9 cellular contexts compared by ENCODE assay signal in the genomic region with DNA sequence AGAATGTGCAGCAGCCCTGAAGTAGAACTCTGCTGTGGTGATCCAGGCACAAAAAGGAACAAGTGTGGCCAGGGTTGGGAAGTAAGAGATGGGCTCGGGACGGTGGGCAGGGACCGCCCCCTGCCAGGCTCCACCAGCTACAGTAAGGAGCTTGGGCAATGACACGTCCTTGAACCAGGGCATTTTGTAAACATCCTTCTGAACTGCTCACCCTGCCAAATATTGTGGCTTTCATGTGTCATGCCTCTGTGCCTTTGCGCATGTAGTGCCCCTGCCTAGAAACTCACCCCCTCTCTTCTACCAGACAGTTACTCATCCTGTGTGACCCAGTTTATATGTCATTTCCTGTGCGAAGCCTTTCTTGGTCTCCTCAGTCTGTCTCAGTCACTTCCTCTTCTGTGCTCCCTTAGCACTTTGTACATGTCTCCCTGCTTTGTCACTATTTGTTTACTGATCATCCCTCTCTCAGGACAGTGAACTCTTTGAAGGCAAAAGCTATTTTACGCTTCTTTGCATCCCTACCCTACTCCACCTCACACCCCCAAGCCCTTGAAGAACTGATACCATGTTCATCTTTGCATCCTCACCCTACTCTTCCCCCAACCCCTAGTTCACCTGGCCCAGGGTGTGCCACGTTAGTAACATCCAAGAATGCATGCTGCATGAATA.
DNase-seq lines count a peak whose midpoint lies in the region; ATAC-seq, FAIRE-seq and TF ChIP-seq lines count a peak whose summit lies in the region.
"Had no signal": no experiment of that assay in that cellular context is flagged by ENCODE, and none has a peak within 500 bp of the region (broad histone marks: within the 10 kb centered on the region; RNA-seq: fewer than 3 reads in every experiment).

No MANE protein-coding gene starts in this region.

- WGBS in right lobe of liver (ENCODE audit: insufficient coverage, low coverage, low lambda C conversion rate, missing lambda C conversion rate), result 14% methylated on average over 7 of the region's 8 CpGs
- 75 to 76% (median 75%) methylated on average over 8 of the region's 8 CpGs for WGBS in ovary, 3 donors

- H3K27me3 ChIP-seq in adipocyte (replicated peaks; ENCODE audit: control insufficient read depth, insufficient read depth, low read length) (no peaks in the 10 kb centered on the region), right lobe of liver (no peaks in the 10 kb centered on the region), ovary (no peaks in the 10 kb centered on the region)

- H3K9me3 ChIP-seq in adipocyte (ENCODE audit: control insufficient read depth, low read length), result no peaks in the 10 kb centered on the region
- no peaks in the 10 kb centered on the region for H3K9me3 ChIP-seq in right lobe of liver
- H3K9me3 ChIP-seq in ovary, result no peaks in the 10 kb centered on the region

- DNase-seq in A172 (ENCODE audit: low spot score), result peak; percentile 93
- peak; percentile 55 for DNase-seq in GM19239 (ENCODE audit: insufficient read length, low spot score)
- DNase-seq in T-helper 1 cell, result peak; percentile 69 to 95 (median 80)
- peak; percentile 58 for DNase-seq in adipocyte (ENCODE audit: low read depth)
- peak in 1 of 3 donors; percentile 56 for DNase-seq in right lobe of liver
- peak; percentile 23 to 46 for DNase-seq in stimulated activated CD8-positive, alpha-beta memory T cell treated with anti-CD3 and anti-CD28 coated beads, Interleukin-2, amount 100 ng/mL, for 48 hours (ENCODE audit: low read depth in 2 of 2)
- DNase-seq in ovary, result no peak

- H3K27ac ChIP-seq in right lobe of liver (peak overlapping the region in 2 of 3 donors; percentile 15 to 45), ovary (no peak overlapping the region)
- H3K27ac ChIP-seq: C4-2B had no signal

- intact Hi-C loops in right lobe of liver (cut with DNase I), result no loop called here
- intact Hi-C loops in ovary (cut with DNase I), result no loop called here

- H3K4me3 ChIP-seq in adipocyte (ENCODE audit: low read length) (no peak overlapping the region), right lobe of liver (no peak overlapping the region), ovary (no peak overlapping the region)

- H3K36me3 ChIP-seq in adipocyte (ENCODE audit: control insufficient read depth, insufficient read depth, low read length, severe bottlenecking), result no peaks in the 10 kb centered on the region
- H3K36me3 ChIP-seq in right lobe of liver, result no peaks in the 10 kb centered on the region
- H3K36me3 ChIP-seq in ovary, result no peaks in the 10 kb centered on the region

- ATAC-seq in HG03378 (IDR thresholded peaks at IDR 0.05; ENCODE audit: unreplicated experiment) (peak; percentile 100), right lobe of liver (peak; percentile 89 to 96 (median 92))

- TF ChIP-seq EP300 in ovary (IDR thresholded peaks at IDR 0.05), result no peak

- TF ChIP-seq CTCF in right lobe of liver (IDR thresholded peaks at IDR 0.05), result no peak
- TF ChIP-seq CTCF in ovary (IDR thresholded peaks at IDR 0.05), result no peak

- peak; percentile 97 for FAIRE-seq in GM19239 (lab: Jason Lieb, UNC)

- no peak overlapping the region for H3K9ac ChIP-seq in adipocyte (ENCODE audit: low read length)

- TF ChIP-seq POLR2A in right lobe of liver (IDR thresholded peaks at IDR 0.05) (peak; percentile 40), ovary (IDR thresholded peaks at IDR 0.05) (no peak)

- H3K4me1 ChIP-seq in adipocyte (ENCODE audit: control insufficient read depth, insufficient read depth, low read length) (peaks cover 7% of the 10 kb centered on the region), right lobe of liver (peaks cover 0 to 10% (median 0%) of the 10 kb centered on the region in 4 donors), ovary (ENCODE audit: insufficient read depth) (no peaks in the 10 kb centered on the region)

Comparison
In these comparisons a context has a peak if more than half of its experiments do, and no peak if none do; other contexts are left out.
1. DNase-seq: peak in A172 (single experiment), GM19239 (single experiment), T-helper 1 cell (5 of 5), adipocyte (single experiment) and stimulated activated CD8-positive, alpha-beta memory T cell treated with anti-CD3 and anti-CD28 coated beads, Interleukin-2, amount 100 ng/mL, for 48 hours (2 of 2); none in ovary (0 of 5).
2. H3K27ac ChIP-seq: peak in right lobe of liver (2 of 3); none in ovary (0 of 2).